ENCODE assay signal across 8 cellular contexts in genomic region chr1:155172732-155173477, GRCh38. TPM values are rescaled to one million over a fixed set of nuclear protein-coding genes. Genes with fewer than 3 reads are reported as not detected.
DNase-seq lines count a peak whose midpoint lies in the region; ATAC-seq, FAIRE-seq and TF ChIP-seq lines count a peak whose summit lies in the region.

KRTCAP2 (minus strand) TSS chr1:155173304; CDS start chr1:155173224, 80 bp downstream.

- TF ChIP-seq CTCF in astrocyte (IDR thresholded peaks at IDR 0.05; ENCODE audit: insufficient read depth, low read depth, low read length) (peak; percentile 87), hepatocyte (IDR thresholded peaks at IDR 0.05; ENCODE audit: poor library complexity) (peak; percentile 88), retinal pigment epithelial cell (conservative IDR thresholded peaks at IDR 0.05; ENCODE audit: low read depth, low read length) (peak; percentile 94)

- no peaks in the 10 kb centered on the region for H3K9me2 ChIP-seq in hepatocyte (replicated peaks; ENCODE audit: insufficient read depth)

- H4K20me1 ChIP-seq in astrocyte (ENCODE audit: insufficient read depth, low read length) (peaks cover 17% of the 10 kb centered on the region), hepatocyte (ENCODE audit: insufficient read depth, poor library complexity, severe bottlenecking) (no peaks in the 10 kb centered on the region)

- no peak for FAIRE-seq in astrocyte (lab: Jason Lieb, UNC)

- H3K36me3 Mint-ChIP-seq in astrocyte (ENCODE audit: low read depth, unreplicated experiment) = peaks cover 17% of the 10 kb centered on the region

- H3K4me3 Mint-ChIP-seq in astrocyte (ENCODE audit: unreplicated experiment) = peak within 1 kb of the TSS; percentile 97

- peaks cover 13% of the 10 kb centered on the region for H3K36me3 ChIP-seq in astrocyte (ENCODE audit: insufficient read depth, low read length)
- H3K36me3 ChIP-seq in hepatocyte (replicated peaks; ENCODE audit: insufficient read depth, low read depth) = no peaks in the 10 kb centered on the region

- H3K9ac ChIP-seq in astrocyte (ENCODE audit: low read length) = peak within 1 kb of the TSS; percentile 96

- H3K4me2 ChIP-seq in astrocyte (ENCODE audit: low read length) (peak within 1 kb of the TSS; percentile 92), hepatocyte (peak within 1 kb of the TSS; percentile 92)

- peaks cover 22% of the 10 kb centered on the region for H3K4me1 Mint-ChIP-seq in astrocyte (ENCODE audit: low read depth, unreplicated experiment)

- peak within 1 kb of the TSS; percentile 89 for H2AFZ ChIP-seq in astrocyte (ENCODE audit: low read depth, low read length)
- peak within 1 kb of the TSS; percentile 83 for H2AFZ ChIP-seq in hepatocyte

- DNase-seq in NCI-H2029 (lab: John Stamatoyannopoulos, UW) (peak; percentile 93), T-helper 22 cell (ENCODE audit: low read depth) (peak; percentile 90), astrocyte (ENCODE audit: low read depth) (peak; percentile 87), hepatocyte (ENCODE audit: low spot score) (peak; percentile 98), retinal pigment epithelial cell (ENCODE audit: low read depth) (peak; percentile 75)

- no peaks in the 10 kb centered on the region for H3K9me3 Mint-ChIP-seq in astrocyte (ENCODE audit: unreplicated experiment)

- 2% methylated on average over 45 of the region's 57 CpGs for WGBS in hepatocyte (ENCODE audit: low lambda C conversion rate, missing lambda C conversion rate)

- H3K27me3 Mint-ChIP-seq in astrocyte (ENCODE audit: low read depth, unreplicated experiment) = no peaks in the 10 kb centered on the region

- peak within 1 kb of the TSS; percentile 84 for H3K4me3 ChIP-seq in astrocyte (ENCODE audit: insufficient read depth, low read depth, low read length)
- peak within 1 kb of the TSS; percentile 79 for H3K4me3 ChIP-seq in hepatocyte
- H3K4me3 ChIP-seq in retinal pigment epithelial cell (ENCODE audit: low read length) = peak within 1 kb of the TSS; percentile 96

- H3K9me3 ChIP-seq in astrocyte (ENCODE audit: insufficient read depth, low read depth, low read length) (no peaks in the 10 kb centered on the region), hepatocyte (ENCODE audit: low read depth) (no peaks in the 10 kb centered on the region)

- H3K79me2 ChIP-seq in astrocyte (ENCODE audit: insufficient read depth, low read length) (peaks cover 34% of the 10 kb centered on the region), hepatocyte (peaks cover 22% of the 10 kb centered on the region)

- H3K4me1 ChIP-seq in astrocyte (ENCODE audit: insufficient read depth, low read length) (peaks cover 22% of the 10 kb centered on the region), hepatocyte (ENCODE audit: insufficient read depth) (peaks cover 13% of the 10 kb centered on the region)

- H3K27ac Mint-ChIP-seq in astrocyte (ENCODE audit: unreplicated experiment) = peak within 1 kb of the TSS; percentile 98

- ATAC-seq in GM18499 (IDR thresholded peaks at IDR 0.05; ENCODE audit: insufficient read depth, unreplicated experiment) (peak; percentile 54), HG02970 (IDR thresholded peaks at IDR 0.05; ENCODE audit: low FRiP score, unreplicated experiment) (peak; percentile 82), HG02884 (IDR thresholded peaks at IDR 0.05; ENCODE audit: unreplicated experiment) (no peak)

- H3K27ac ChIP-seq in astrocyte (ENCODE audit: low read depth, low read length) (peak within 1 kb of the TSS; percentile 93), hepatocyte (peak within 1 kb of the TSS; percentile 97)

- H3K27me3 ChIP-seq in astrocyte (ENCODE audit: insufficient read depth, low read length) (no peaks in the 10 kb centered on the region), hepatocyte (peaks cover 5% of the 10 kb centered on the region)

RNA-seq across cellular contexts. Expression of gene KRTCAP2, which starts in this region (rescaled TPM):
- total RNA-seq in astrocyte (161 TPM in 2 replicates), hepatocyte (191 and 209 TPM in 2 replicates)
- polyA plus RNA-seq in hepatocyte = 440 and 454 TPM in 2 replicates
